Comparison of ENCODE assay signal across 1 cellular context in the genomic region with DNA sequence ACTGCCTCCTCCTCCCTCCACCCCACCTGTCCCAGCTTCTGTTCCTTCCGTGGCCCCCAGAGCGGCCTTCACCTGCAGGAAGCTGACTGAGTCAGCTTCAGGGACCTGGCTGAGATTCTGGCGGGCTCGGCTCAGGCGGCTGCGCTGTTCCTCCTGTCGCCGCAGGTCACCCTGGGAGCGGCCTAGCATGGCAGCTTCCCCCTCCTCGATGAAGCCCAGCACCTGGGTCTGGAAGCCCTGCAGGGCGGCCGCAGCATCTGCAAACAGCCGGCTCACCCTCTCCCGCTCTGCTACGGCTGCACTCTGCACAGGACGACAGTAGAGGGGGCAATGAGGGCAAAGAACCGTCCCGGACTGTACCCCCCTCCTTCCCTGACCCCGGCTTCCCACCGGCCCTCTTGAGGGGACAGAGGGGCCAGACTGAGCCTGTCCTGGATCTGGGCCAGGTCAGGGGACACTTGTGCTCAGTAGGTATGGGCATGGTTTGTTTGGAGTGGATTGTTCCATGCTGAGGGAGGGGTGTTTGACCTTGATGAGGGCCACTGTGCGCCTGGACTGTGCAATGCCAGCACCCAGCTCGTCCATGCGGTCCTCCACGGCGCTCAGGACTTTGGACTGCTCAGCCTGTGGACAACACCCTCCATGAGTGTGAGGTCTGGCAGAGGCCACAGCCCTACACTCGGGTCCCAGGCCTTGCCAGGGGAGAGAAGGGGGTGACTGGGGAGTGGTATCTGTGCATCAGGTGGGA.
TF ChIP-seq lines count a peak whose summit lies in the region.

No MANE protein-coding gene starts in this region.

TF ChIP-seq in IMR-90, 13 proteins besides CTCF, POLR2A, EP300 and RAD21 (continued from another document):
- no peak for TF ChIP-seq SMC3 (IDR thresholded peaks at IDR 0.05; ENCODE audit: low read depth, low read length)
- no peak for TF ChIP-seq CHD1 (IDR thresholded peaks at IDR 0.05; ENCODE audit: low read depth, low read length)
- TF ChIP-seq, protein P1, sequence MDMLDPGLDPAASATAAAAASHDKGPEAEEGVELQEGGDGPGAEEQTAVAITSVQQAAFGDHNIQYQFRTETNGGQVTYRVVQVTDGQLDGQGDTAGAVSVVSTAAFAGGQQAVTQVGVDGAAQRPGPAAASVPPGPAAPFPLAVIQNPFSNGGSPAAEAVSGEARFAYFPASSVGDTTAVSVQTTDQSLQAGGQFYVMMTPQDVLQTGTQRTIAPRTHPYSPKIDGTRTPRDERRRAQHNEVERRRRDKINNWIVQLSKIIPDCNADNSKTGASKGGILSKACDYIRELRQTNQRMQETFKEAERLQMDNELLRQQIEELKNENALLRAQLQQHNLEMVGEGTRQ (IDR thresholded peaks at IDR 0.05; ENCODE audit: low read depth, low read length): no peak
- TF ChIP-seq FOS (IDR thresholded peaks at IDR 0.05; ENCODE audit: low read depth, low read length): no peak
- TF ChIP-seq RCOR1 (IDR thresholded peaks at IDR 0.05; ENCODE audit: insufficient replicate concordance, low read length): no peak
- no peak for TF ChIP-seq BHLHE40 (IDR thresholded peaks at IDR 0.05; ENCODE audit: low read depth, low read length)
TF ChIP-seq in IMR-90: peak in this region for 0.
